10 cellular contexts compared by ENCODE assay signal in genomic region chr17:40486513-40487370, GRCh38. TPM values are rescaled to one million over a fixed set of nuclear protein-coding genes. Genes with fewer than 3 reads are reported as not detected.
DNase-seq lines count a peak whose midpoint lies in the region; ATAC-seq and TF ChIP-seq lines count a peak whose summit lies in the region.
"Had no signal": no experiment of that assay in that cellular context is flagged by ENCODE, and none has a peak within 500 bp of the region (broad histone marks: within the 10 kb centered on the region; RNA-seq: fewer than 3 reads in every experiment).

No MANE protein-coding gene starts in this region.

- CTCF ChIA-PET in PC-3 (lab: Charles Lee), result interaction anchor here (1.3 kb wide), 1 partner anchor 46 kb away, joined by 4 read pairs; no protein-coding TSS in a partner anchor

- H3K27me3 ChIP-seq in PC-3 (ENCODE audit: low read length) (no peaks in the 10 kb centered on the region), skeletal muscle satellite cell (ENCODE audit: control insufficient read depth, insufficient read depth, low read length) (no peaks in the 10 kb centered on the region)

- H3K9ac ChIP-seq in PC-3 (ENCODE audit: low read length) (peak overlapping the region; percentile 79), skeletal muscle satellite cell (ENCODE audit: low read depth, low read length) (peak overlapping the region; percentile 85)

- H4K20me1 ChIP-seq in PC-3 (ENCODE audit: low read length), result no peaks in the 10 kb centered on the region

- peaks cover 59% of the 10 kb centered on the region for H3K36me3 ChIP-seq in PC-3 (ENCODE audit: low read depth, low read length)
- no peaks in the 10 kb centered on the region for H3K36me3 ChIP-seq in skeletal muscle satellite cell (ENCODE audit: insufficient read depth, low read length)

- intact Hi-C loops in PC-3 (cut with micrococcal nuclease), result loop anchor here (5.0 kb wide), 1 partner anchor 46 kb away; no protein-coding TSS in a partner anchor

- H3K4me2 ChIP-seq in PC-3 (ENCODE audit: low read length) (peak overlapping the region; percentile 44; the same call in 1 of the 2 replicates), skeletal muscle satellite cell (ENCODE audit: low read length) (peak overlapping the region; percentile 69)

- peak; percentile 42 for DNase-seq in SIG-M5 treated with dmso at 0.1 percent for 504 hours (lab: John Stamatoyannopoulos, UW; ENCODE audit: unreplicated experiment)
- DNase-seq in SIG-M5 (lab: John Stamatoyannopoulos, UW), result no peak
- DNase-seq in PC-3, result peak; percentile 64
- DNase-seq in fibroblast of gingiva (ENCODE audit: low read depth), result peak; percentile 95
- no peak for DNase-seq in dermis blood vessel endothelial cell
- DNase-seq in COR-L47 (lab: John Stamatoyannopoulos, UW), result no peak
- DNase-seq: NCI-H748 treated with DMSO at 0.1 percent for 48 hours; stimulated activated CD4-positive, alpha-beta T cell treated with anti-CD3 and anti-CD28 coated beads, Interleukin-2, amount 100 ng/mL, for 48 hours had no signal

- no peaks in the 10 kb centered on the region for H3K79me2 ChIP-seq in PC-3 (ENCODE audit: low read length)

- no peak for ATAC-seq in PC-3
- ATAC-seq in GM21447 (IDR thresholded peaks at IDR 0.05; ENCODE audit: unreplicated experiment), result no peak

- no peak for TF ChIP-seq CTCF in PC-3 (conservative IDR thresholded peaks at IDR 0.05; ENCODE audit: low read depth, low read length)

- H2AFZ ChIP-seq in PC-3 (ENCODE audit: low read length), result no peak overlapping the region

- BruUV-seq in PC-3 (replicated peaks; lab: Mats Ljungman, UMichigan), result TSS peak; percentile 92

- peaks cover 31% of the 10 kb centered on the region for H3F3A ChIP-seq in PC-3 (ENCODE audit: low read length, unreplicated experiment)

- peak overlapping the region; percentile 99 for H3K27ac ChIP-seq in PC-3 (ENCODE audit: low read length)

- H3K4me1 ChIP-seq in PC-3 (ENCODE audit: insufficient read depth, low read length) (peaks cover 68% of the 10 kb centered on the region), skeletal muscle satellite cell (ENCODE audit: control insufficient read depth, insufficient read depth, low read length) (peaks cover 75% of the 10 kb centered on the region)

- POLR2A ChIA-PET in PC-3 (lab: Charles Lee; ENCODE audit: unreplicated experiment), result no interaction called here

- no peaks in the 10 kb centered on the region for H3K9me3 ChIP-seq in PC-3 (ENCODE audit: low read length)
- H3K9me3 ChIP-seq in skeletal muscle satellite cell (replicated peaks; ENCODE audit: low read length), result no peaks in the 10 kb centered on the region

- no peak overlapping the region for H3K4me3 ChIP-seq in PC-3 (ENCODE audit: low read length)
- peak overlapping the region; percentile 3 for H3K4me3 ChIP-seq in skeletal muscle satellite cell (ENCODE audit: low read length)

- no peaks in the 10 kb centered on the region for H3K9me2 ChIP-seq in PC-3 (replicated peaks; ENCODE audit: low read length)

RNA-seq across cellular contexts. Expression of gene TNS4, which starts 14.7 kb away (rescaled TPM):
- total RNA-seq in PC-3 (2014; rRNA removed) (127 and 128 TPM in 2 replicates), dermis blood vessel endothelial cell (not detected in 2 replicates)
- total RNA-seq in skeletal muscle satellite cell (2012; rRNA removed), result under 0.01 and 0.22 TPM in 2 replicates

RNA-seq across cellular contexts. Expression of gene IGFBP4, which starts 43.5 kb away (rescaled TPM):
- total RNA-seq in PC-3 (2014; rRNA removed) (164 and 297 TPM in 2 replicates), dermis blood vessel endothelial cell (375 and 706 TPM in 2 replicates)
- total RNA-seq in skeletal muscle satellite cell (2012; rRNA removed), result 193 and 259 TPM in 2 replicates

Comparison
In these comparisons a context has a peak if more than half of its experiments do, and no peak if none do; other contexts are left out.
1. DNase-seq: peak in SIG-M5 treated with dmso at 0.1 percent for 504 hours (single experiment), PC-3 (single experiment) and fibroblast of gingiva (single experiment); none in SIG-M5 (single experiment), dermis blood vessel endothelial cell (single experiment) and COR-L47 (single experiment).
2. RNA of gene TNS4, which starts 14.7 kb away (total RNA-seq): 127 to 128 TPM in PC-3; not detected in dermis blood vessel endothelial cell; every median in the first group is over 100 times any median in the second.